ENCODE assay signal across 20 cellular contexts in the genomic region with DNA sequence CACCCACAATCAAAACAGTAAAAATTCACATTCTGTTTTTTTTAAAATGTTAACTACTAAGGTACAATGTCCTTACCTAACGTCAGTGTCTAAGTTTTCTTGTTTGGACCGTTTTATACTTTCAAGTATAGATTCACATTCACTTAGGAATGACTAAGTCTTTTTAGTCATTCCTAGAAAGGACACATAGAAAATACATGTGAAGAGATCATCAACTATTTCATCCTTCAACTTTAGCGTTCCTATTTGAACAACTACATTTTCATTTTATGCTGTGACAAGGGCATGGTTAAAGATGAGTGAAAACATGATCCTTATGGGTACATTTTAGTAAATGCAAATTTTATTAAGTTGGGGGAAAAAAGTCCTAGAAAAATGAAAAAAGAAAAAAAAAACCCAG.
DNase-seq lines count a peak whose midpoint lies in the region; ATAC-seq, FAIRE-seq and TF ChIP-seq lines count a peak whose summit lies in the region.
"Had no signal": no experiment of that assay in that cellular context is flagged by ENCODE, and none has a peak within 500 bp of the region (broad histone marks: within the 10 kb centered on the region; RNA-seq: fewer than 3 reads in every experiment).

No MANE protein-coding gene starts in this region.

- H3K27ac Mint-ChIP-seq in T-helper 17 cell: peak overlapping the region; percentile 12
- H3K27ac Mint-ChIP-seq: mesothelial cell of epicardium had no signal

- CTCF ChIA-PET in PC-9 (lab: Charles Lee): no interaction called here

- ATAC-seq in GM18870 (IDR thresholded peaks at IDR 0.05; ENCODE audit: unreplicated experiment): peak; percentile 42
- ATAC-seq in HG02759 (IDR thresholded peaks at IDR 0.05; ENCODE audit: unreplicated experiment): peak; percentile 56
- no peak for ATAC-seq in T-helper 17 cell
- ATAC-seq in aorta (ENCODE audit: low FRiP score): no peak
- ATAC-seq: HepG2 had no signal

- H3K27me3 ChIP-seq in PC-9 (ENCODE audit: insufficient read depth, low read depth) (no peaks in the 10 kb centered on the region), GM23248 (replicated peaks; ENCODE audit: insufficient read depth) (no peaks in the 10 kb centered on the region), aorta (ENCODE audit: control insufficient read depth in 1 of 2, insufficient read depth in 2 of 2, low read length in 1 of 2) (no peaks in the 10 kb centered on the region)

- H3F3A ChIP-seq in PC-9 (ENCODE audit: insufficient read depth, low read depth): 0 out of 2 replicates have a peak, but pooled peaks cover 5% of the 10 kb centered on the region
- H3F3A ChIP-seq in GM23248 (ENCODE audit: insufficient read depth): no peaks in the 10 kb centered on the region

- in situ Hi-C loops in GM23248 (cut with MboI): no loop called here

- BruUV-seq in PC-9 (replicated peaks; lab: Mats Ljungman, UMichigan): no TSS peak

- H4K20me1 ChIP-seq in PC-9 (ENCODE audit: insufficient read depth) (no peaks in the 10 kb centered on the region), GM23248 (ENCODE audit: insufficient read depth) (no peaks in the 10 kb centered on the region)

- no peaks in the 10 kb centered on the region for H3K9me2 ChIP-seq in PC-9 (ENCODE audit: insufficient read depth)
- H3K9me2 ChIP-seq in GM23248 (ENCODE audit: insufficient read depth): no peaks in the 10 kb centered on the region

- H3K9me3 ChIP-seq in T-helper 17 cell (ENCODE audit: control insufficient read depth, low read length, poor library complexity, severe bottlenecking) (no peaks in the 10 kb centered on the region), PC-9 (ENCODE audit: insufficient read depth, low read depth) (no peaks in the 10 kb centered on the region), GM23248 (ENCODE audit: low read depth) (peaks cover 4% of the 10 kb centered on the region), aorta (ENCODE audit: control insufficient read depth, low read length) (no peaks in the 10 kb centered on the region)

- TF ChIP-seq POLR2A in GM12892 (IDR thresholded peaks at IDR 0.05; ENCODE audit: low read depth, low read length): no peak

- H3K4me3 ChIP-seq in PC-9 (no peak overlapping the region), GM23248 (no peak overlapping the region), aorta (ENCODE audit: low read length in 2 of 2) (no peak overlapping the region)

- POLR2A ChIA-PET in PC-9 (lab: Charles Lee; ENCODE audit: unreplicated experiment): no interaction called here

- H3K4me1 Mint-ChIP-seq in T-helper 17 cell: peaks cover 25% of the 10 kb centered on the region

- no peak for TF ChIP-seq CTCF in PC-9 (conservative IDR thresholded peaks at IDR 0.05)

- H3K27ac ChIP-seq in PC-9 (no peak overlapping the region), GM23248 (no peak overlapping the region), aorta (ENCODE audit: low read depth in 1 of 2, low read length in 2 of 2) (no peak overlapping the region)

- H3K27me3 Mint-ChIP-seq in T-helper 17 cell: no peaks in the 10 kb centered on the region

- H3K4me1 ChIP-seq in PC-9 (replicated peaks; ENCODE audit: insufficient read depth): no peaks in the 10 kb centered on the region
- H3K4me1 ChIP-seq in GM23248 (ENCODE audit: insufficient read depth): no peaks in the 10 kb centered on the region
- H3K4me1 ChIP-seq in aorta (ENCODE audit: control insufficient read depth in 1 of 2, insufficient read depth in 2 of 2, low read length in 2 of 2): peaks cover 0 to 2% of the 10 kb centered on the region in 2 donors

- intact Hi-C loops in PC-9 (cut with micrococcal nuclease; ENCODE audit: unreplicated experiment): no loop called here
- intact Hi-C loops in aorta (cut with DNase I): no loop called here

- H3K79me2 ChIP-seq in PC-9 (ENCODE audit: low read depth) (peaks cover 13% of the 10 kb centered on the region), GM23248 (ENCODE audit: insufficient read depth) (peaks cover 32% of the 10 kb centered on the region)

- no peak overlapping the region for H3K9ac ChIP-seq in GM23248

- peak; percentile 92 for FAIRE-seq in GM12892 (lab: Jason Lieb, UNC)
- FAIRE-seq in RCC 7860 (lab: Jason Lieb, UNC): no peak
- FAIRE-seq: bronchial epithelial cell, HepG2, small intestine had no signal

- no peak overlapping the region for H3K4me3 Mint-ChIP-seq in T-helper 17 cell
- H3K4me3 Mint-ChIP-seq: mesothelial cell of epicardium had no signal

- H3K36me3 ChIP-seq in PC-9 (ENCODE audit: low read depth) (peaks cover 26% of the 10 kb centered on the region), GM23248 (ENCODE audit: low read depth) (peaks cover 17% of the 10 kb centered on the region), aorta (ENCODE audit: control insufficient read depth in 1 of 2, insufficient read depth in 2 of 2, low read length in 1 of 2) (peaks cover 0 to 6% of the 10 kb centered on the region in 2 donors)

- no peak overlapping the region for H2AFZ ChIP-seq in PC-9
- H2AFZ ChIP-seq in GM23248: no peak overlapping the region

- H3K4me2 ChIP-seq in PC-9 (no peak overlapping the region), GM23248 (ENCODE audit: unreplicated experiment) (no peak overlapping the region)

- H3K36me3 Mint-ChIP-seq in T-helper 17 cell (ENCODE audit: low read depth): peaks cover 17% of the 10 kb centered on the region

- WGBS in GM23248 (ENCODE audit: low coverage in 1 of 2, low lambda C conversion rate in 2 of 2, missing lambda C conversion rate in 2 of 2), 2 experiments: 87 to 88% methylated on average over 3 of the region's 3 CpGs
- WGBS in aorta, 2 donors: 90 to 91% methylated on average over 3 of the region's 3 CpGs

- DNase-seq in GM12892 (ENCODE audit: insufficient read length): no peak
- DNase-seq in T-helper 17 cell: no peak
- DNase-seq in RCC 7860 (ENCODE audit: low spot score): no peak
- DNase-seq in PC-9: no peak
- DNase-seq in GM23248: no peak
- no peak for DNase-seq in aorta
- DNase-seq: activated CD4-positive, CD25-positive, alpha-beta regulatory T cell treated with anti-CD3 and anti-CD28 coated beads, Interleukin-2, amount 50 U/mL, for 72 hours; C1 segment of cervical spinal cord; MV-4-11; NCI-H345; occipital lobe; OCI-M1; small intestine; substantia nigra; SW 1271 had no signal

Comparison
In these comparisons a context has a peak if more than half of its experiments do, and no peak if none do; other contexts are left out.
1. ATAC-seq: peak in GM18870 (single experiment) and HG02759 (single experiment); none in T-helper 17 cell (single experiment) and aorta (single experiment).